In genomic region chr1:10848109-10848684, GRCh38 we compare ENCODE assay signal across 23 cellular contexts.
"Had no signal": no experiment of that assay in that cellular context is flagged by ENCODE, and none has a peak within 500 bp of the region (broad histone marks: within the 10 kb centered on the region; RNA-seq: fewer than 3 reads in every experiment).

No MANE protein-coding gene starts in this region.

- H3K27ac ChIP-seq: brain microvascular endothelial cell, cardiac muscle cell, Peyer's patch had no signal

- H3K4me1 ChIP-seq: Peyer's patch had no signal

- H3K27me3 ChIP-seq: cardiac muscle cell, Peyer's patch had no signal

- H3K9me3 Mint-ChIP-seq: activated CD4-positive, alpha-beta memory T cell treated with anti-CD3 and anti-CD28 coated beads for 36 hours; activated naive CD4-positive, alpha-beta T cell treated with anti-CD3 and anti-CD28 coated beads, Interleukin-2, amount 10 ng/mL, durations not matched to agents 7 days and 5 days; activated T-helper 2 cell treated with anti-CD3 and anti-CD28 coated beads, Interferon-gamma antibody, Interleukin-2, Interleukin-4, amounts not matched to agents 10 μg/mL and 5 μg/mL and 100 μg/mL, durations not matched to agents 14 hours and 24 hours and 36 hours had no signal

- H3K4me1 Mint-ChIP-seq: activated B cell treated with CpG ODN at 0.5 μM for 24 hours; activated CD4-positive, alpha-beta T cell treated with anti-CD3 and anti-CD28 coated beads, Interleukin-2, amount 10 ng/mL, durations not matched to agents 7 days and 5 days; activated naive CD4-positive, alpha-beta T cell treated with anti-CD3 and anti-CD28 coated beads, Interleukin-2, amount 10 ng/mL, durations not matched to agents 7 days and 5 days; activated naive CD8-positive, alpha-beta T cell treated with anti-CD3 and anti-CD28 coated beads for 36 hours; T-helper 17 cell had no signal

- H3K27ac Mint-ChIP-seq: activated B cell treated with CpG ODN at 0.5 μM for 24 hours; activated CD4-positive, alpha-beta memory T cell treated with anti-CD3 and anti-CD28 coated beads for 36 hours; activated CD4-positive, alpha-beta T cell treated with anti-CD3 and anti-CD28 coated beads, Interleukin-2, amount 10 ng/mL, durations not matched to agents 7 days and 5 days; activated naive CD4-positive, alpha-beta T cell treated with anti-CD3 and anti-CD28 coated beads, Interleukin-2, amount 10 ng/mL, durations not matched to agents 7 days and 5 days; activated naive CD8-positive, alpha-beta T cell treated with anti-CD3 and anti-CD28 coated beads for 36 hours; activated T-cell treated with anti-CD3 and anti-CD28 coated beads, Interleukin-2, amount 50 U/mL, for 72 hours; activated T-helper 2 cell treated with anti-CD3 and anti-CD28 coated beads, Interferon-gamma antibody, Interleukin-2, Interleukin-4, amounts not matched to agents 10 μg/mL and 5 μg/mL and 100 μg/mL, durations not matched to agents 14 hours and 24 hours and 36 hours; T-helper 17 cell had no signal

- H3K36me3 Mint-ChIP-seq: activated CD4-positive, alpha-beta memory T cell treated with anti-CD3 and anti-CD28 coated beads for 36 hours; activated naive CD4-positive, alpha-beta T cell treated with anti-CD3 and anti-CD28 coated beads, Interleukin-2, amount 10 ng/mL, durations not matched to agents 7 days and 5 days; activated naive CD8-positive, alpha-beta T cell treated with anti-CD3 and anti-CD28 coated beads for 36 hours had no signal

- H3K4me3 ChIP-seq: cardiac muscle cell, Peyer's patch had no signal

- H3K36me3 ChIP-seq: brain microvascular endothelial cell, cardiac muscle cell, Peyer's patch had no signal

- DNase-seq: activated B cell treated with CpG ODN at 0.5 μM for 24 hours; activated CD4-positive, alpha-beta memory T cell treated with anti-CD3 and anti-CD28 coated beads for 36 hours; activated CD4-positive, alpha-beta T cell treated with anti-CD3 and anti-CD28 coated beads for 1 hour; activated CD4-positive, alpha-beta T cell treated with anti-CD3 and anti-CD28 coated beads, Interleukin-2, amount 10 ng/mL, durations not matched to agents 7 days and 5 days; activated gamma-delta T cell treated with Interleukin-2 at 50 U/mL for 16 hours; activated naive CD4-positive, alpha-beta T cell treated with anti-CD3 and anti-CD28 coated beads, Interleukin-2, amount 10 ng/mL, durations not matched to agents 7 days and 5 days; activated naive CD8-positive, alpha-beta T cell treated with anti-CD3 and anti-CD28 coated beads for 36 hours; activated T-cell treated with anti-CD3 and anti-CD28 coated beads, Interleukin-2, amount 50 U/mL, for 72 hours; brain microvascular endothelial cell; cerebellar nuclear complex; MM.1S; NCI-H1105; NCI-H1436 treated with DMSO at 0.1 percent for 48 hours; NCI-H187; NCI-H2081; NCI-H446; NCI-H524; Peyer's patch; SHP77 treated with DMSO at 0.1 percent for 48 hours; T-helper 17 cell; T-helper 9 cell had no signal

- ATAC-seq: activated T-cell treated with anti-CD3 and anti-CD28 coated beads, Interleukin-2, amount 50 U/mL, for 72 hours; T-helper 17 cell had no signal

- H3K4me3 Mint-ChIP-seq: activated B cell treated with CpG ODN at 0.5 μM for 24 hours; activated CD4-positive, alpha-beta memory T cell treated with anti-CD3 and anti-CD28 coated beads for 36 hours; activated CD4-positive, alpha-beta T cell treated with anti-CD3 and anti-CD28 coated beads, Interleukin-2, amount 10 ng/mL, durations not matched to agents 7 days and 5 days; activated naive CD4-positive, alpha-beta T cell treated with anti-CD3 and anti-CD28 coated beads, Interleukin-2, amount 10 ng/mL, durations not matched to agents 7 days and 5 days; activated naive CD8-positive, alpha-beta T cell treated with anti-CD3 and anti-CD28 coated beads for 36 hours; activated T-cell treated with anti-CD3 and anti-CD28 coated beads, Interleukin-2, amount 50 U/mL, for 72 hours; T-helper 17 cell had no signal
